10 cellular contexts compared by ENCODE assay signal in genomic region chr22:43884600-43885318, GRCh38. TPM values are rescaled to one million over a fixed set of nuclear protein-coding genes. Genes with fewer than 3 reads are reported as not detected.
DNase-seq lines count a peak whose midpoint lies in the region; ATAC-seq, FAIRE-seq and TF ChIP-seq lines count a peak whose summit lies in the region.
"Had no signal": no experiment of that assay in that cellular context is flagged by ENCODE, and none has a peak within 500 bp of the region (broad histone marks: within the 10 kb centered on the region; RNA-seq: fewer than 3 reads in every experiment).

No MANE protein-coding gene starts in this region.

- no peak overlapping the region for H3K27ac Mint-ChIP-seq in endodermal cell
- H3K27ac Mint-ChIP-seq in natural killer cell treated with Interleukin-12 subunit alpha and Interleukin-12 subunit beta and Interleukin-15 and Interleukin-18, amount 100 ng/mL, for 72 hours = no peak overlapping the region

- no peak overlapping the region for H3K4me3 Mint-ChIP-seq in endodermal cell
- peak overlapping the region; percentile 57 for H3K4me3 Mint-ChIP-seq in natural killer cell treated with Interleukin-12 subunit alpha and Interleukin-12 subunit beta and Interleukin-15 and Interleukin-18, amount 100 ng/mL, for 72 hours
- H3K4me3 Mint-ChIP-seq: activated naive CD4-positive, alpha-beta T cell treated with anti-CD3 and anti-CD28 coated beads, Interleukin-2, amount 50 U/mL, for 24 hours had no signal

- CTCF ChIA-PET in HEK293 (lab: Yijun Ruan, JAX) = interaction anchor here (0.6 to 4.6 kb wide), 48 partner anchors 9 to 947 kb away, joined by 3 to 109 read pairs (median 4); partner anchors contain the start of gene PNPLA3

- TF ChIP-seq CTCF in HEK293 (tag by site-specific recombination; IDR thresholded peaks at IDR 0.05) (peak; percentile 66), endodermal cell (conservative IDR thresholded peaks at IDR 0.05) (peak; percentile 94)

- DNase-seq in DMS 273 (lab: John Stamatoyannopoulos, UW; ENCODE audit: unreplicated experiment) (peak; percentile 84), DMS 273 treated with DMSO at 0.1 percent for 48 hours (lab: John Stamatoyannopoulos, UW) (no peak), NCI-H1694 (lab: John Stamatoyannopoulos, UW) (peak; percentile 40), endodermal cell (peak; percentile 95), urothelium cell line (ENCODE audit: low spot score) (peak; percentile 75)
- DNase-seq in activated CD4-positive, alpha-beta T cell treated with anti-CD3 and anti-CD28 coated beads, Interleukin-2, amount 50 U/mL, for 4 hours = peak; percentile 19 to 24
- DNase-seq in natural killer cell treated with Interleukin-12 subunit alpha and Interleukin-12 subunit beta and Interleukin-15 and Interleukin-18, amount 100 ng/mL, for 72 hours (ENCODE audit: low spot score) = no peak

- H3K9ac ChIP-seq in endodermal cell (ENCODE audit: extremely low read depth, low read length, poor library complexity, severe bottlenecking) = no peak overlapping the region

- no peaks in the 10 kb centered on the region for H3K9me3 ChIP-seq in HEK293 (ENCODE audit: control insufficient read depth, insufficient read depth, low read depth, low read length)
- H3K9me3 ChIP-seq in endodermal cell (ENCODE audit: control insufficient read depth, low read length) = no peaks in the 10 kb centered on the region

- no peak overlapping the region for H3K4me3 ChIP-seq in HEK293 (ENCODE audit: low read depth, low read length)
- no peak overlapping the region for H3K4me3 ChIP-seq in endodermal cell (ENCODE audit: low read length)

- peak; percentile 30 for FAIRE-seq in urothelium cell line (lab: Jason Lieb, UNC)
- FAIRE-seq: A204.1 had no signal

- peaks cover 2% of the 10 kb centered on the region for H3K27me3 ChIP-seq in endodermal cell (ENCODE audit: control insufficient read depth, insufficient read depth, low read length, poor library complexity, severe bottlenecking)

- H3K27me3 Mint-ChIP-seq in endodermal cell (ENCODE audit: insufficient read depth) = peaks cover under 1% of the 10 kb centered on the region
- peaks cover 20 to 35% of the 10 kb centered on the region in 2 donors for H3K27me3 Mint-ChIP-seq in natural killer cell treated with Interleukin-12 subunit alpha and Interleukin-12 subunit beta and Interleukin-15 and Interleukin-18, amount 100 ng/mL, for 72 hours

- H3K4me1 ChIP-seq in HEK293 (ENCODE audit: control insufficient read depth, insufficient read depth, low read length) = no peaks in the 10 kb centered on the region
- H3K4me1 ChIP-seq in endodermal cell (ENCODE audit: control insufficient read depth, insufficient read depth, low read length) = no peaks in the 10 kb centered on the region

- H3K9me3 Mint-ChIP-seq in endodermal cell = no peaks in the 10 kb centered on the region
- no peaks in the 10 kb centered on the region for H3K9me3 Mint-ChIP-seq in natural killer cell treated with Interleukin-12 subunit alpha and Interleukin-12 subunit beta and Interleukin-15 and Interleukin-18, amount 100 ng/mL, for 72 hours
- H3K9me3 Mint-ChIP-seq: activated naive CD4-positive, alpha-beta T cell treated with anti-CD3 and anti-CD28 coated beads, Interleukin-2, amount 50 U/mL, for 24 hours had no signal

- POLR2A ChIA-PET in HEK293 (lab: Yijun Ruan, JAX) = interaction anchor here (0.6 to 0.8 kb wide), 3 partner anchors 16 to 93 kb away, joined by 3 to 5 read pairs (median 5); no protein-coding TSS in a partner anchor

- ATAC-seq in natural killer cell treated with Interleukin-12 subunit alpha and Interleukin-12 subunit beta and Interleukin-15 and Interleukin-18, amount 100 ng/mL, for 72 hours = peak; percentile 54 to 74

- H3K36me3 ChIP-seq in HEK293 (ENCODE audit: control insufficient read depth in 2 of 2, insufficient read depth in 1 of 2, low read length in 2 of 2) (no peaks in the 10 kb centered on the region), endodermal cell (ENCODE audit: control insufficient read depth, insufficient read depth, low read length) (no peaks in the 10 kb centered on the region)

- no peaks in the 10 kb centered on the region for H3K36me3 Mint-ChIP-seq in endodermal cell (ENCODE audit: low read depth)
- H3K36me3 Mint-ChIP-seq in natural killer cell treated with Interleukin-12 subunit alpha and Interleukin-12 subunit beta and Interleukin-15 and Interleukin-18, amount 100 ng/mL, for 72 hours = no peaks in the 10 kb centered on the region
- H3K36me3 Mint-ChIP-seq: activated naive CD4-positive, alpha-beta T cell treated with anti-CD3 and anti-CD28 coated beads, Interleukin-2, amount 50 U/mL, for 24 hours had no signal

- H3K4me1 Mint-ChIP-seq in endodermal cell = peaks cover 1% of the 10 kb centered on the region
- H3K4me1 Mint-ChIP-seq in natural killer cell treated with Interleukin-12 subunit alpha and Interleukin-12 subunit beta and Interleukin-15 and Interleukin-18, amount 100 ng/mL, for 72 hours (ENCODE audit: low read depth in 2 of 2) = peaks cover 15 to 25% of the 10 kb centered on the region in 2 donors
- H3K4me1 Mint-ChIP-seq: activated naive CD4-positive, alpha-beta T cell treated with anti-CD3 and anti-CD28 coated beads, Interleukin-2, amount 50 U/mL, for 24 hours had no signal

- WGBS in endodermal cell (ENCODE audit: insufficient coverage in 1 of 2, insufficient read length in 1 of 2), 2 experiments = 49 to 89% methylated on average over 5 to 18 of the region's 18 CpGs

- H3K27ac ChIP-seq in HEK293 (ENCODE audit: extremely low read depth, low read depth, low read length) (no peak overlapping the region), endodermal cell (ENCODE audit: low read depth, low read length) (no peak overlapping the region)

TF ChIP-seq in HEK293, 187 proteins besides CTCF, POLR2A, EP300 and RAD21 (continues in another document):
- no peak for TF ChIP-seq ZNF26 (tag by site-specific recombination; IDR thresholded peaks at IDR 0.05)
- TF ChIP-seq ZNF654 (tag by site-specific recombination; IDR thresholded peaks at IDR 0.05; ENCODE audit: low read depth) = peak; percentile 55
- TF ChIP-seq PRDM4 (tag by site-specific recombination; IDR thresholded peaks at IDR 0.05) = no peak
- 0 out of 2 replicates have a peak, but pooled peaks have one; percentile 32 for TF ChIP-seq KLF9 (tag by site-specific recombination; IDR thresholded peaks at IDR 0.05; ENCODE audit: low read depth)
- no peak for TF ChIP-seq ZNF140 (tag by site-specific recombination; IDR thresholded peaks at IDR 0.05)
- no peak for TF ChIP-seq SP2 (tag by site-specific recombination; IDR thresholded peaks at IDR 0.05)
- TF ChIP-seq IKZF3 (tag by site-specific recombination; IDR thresholded peaks at IDR 0.05) = 0 out of 2 replicates have a peak, but pooled peaks have one; percentile 42
- TF ChIP-seq ZNF707 (tag by site-specific recombination; IDR thresholded peaks at IDR 0.05) = no peak
- TF ChIP-seq ZFHX2 (tag by site-specific recombination; conservative IDR thresholded peaks at IDR 0.05) = no peak
- TF ChIP-seq ZNF10 (tag by site-specific recombination; IDR thresholded peaks at IDR 0.05) = no peak
- no peak for TF ChIP-seq ZFP37 (tag by site-specific recombination; IDR thresholded peaks at IDR 0.05)

RNA-seq across cellular contexts. Expression of gene PNPLA5, which starts 7.1 kb away (rescaled TPM):
- under 1 TPM; 0.68 to 0.73 TPM for total RNA-seq in endodermal cell
- polyA plus RNA-seq in endodermal cell (2013, experiment 1 of 2) = 0.11 TPM
- not detected for polyA plus RNA-seq in endodermal cell (2013, experiment 2 of 2)
- not detected for total RNA-seq in natural killer cell treated with Interleukin-12 subunit alpha and Interleukin-12 subunit beta and Interleukin-15 and Interleukin-18, amount 100 ng/mL, for 72 hours

RNA-seq across cellular contexts. Expression of gene SULT4A1, which starts 22.4 kb away (rescaled TPM):
- total RNA-seq in endodermal cell = 10 to 100 TPM; 11.4 to 12.7 TPM
- polyA plus RNA-seq in endodermal cell (2013, experiment 1 of 2) = 15.4 TPM
- 13.5 TPM for polyA plus RNA-seq in endodermal cell (2013, experiment 2 of 2)
- not detected for total RNA-seq in natural killer cell treated with Interleukin-12 subunit alpha and Interleukin-12 subunit beta and Interleukin-15 and Interleukin-18, amount 100 ng/mL, for 72 hours

RNA-seq across cellular contexts. Expression of gene PNPLA3, which starts 38.8 kb away (rescaled TPM):
- total RNA-seq in endodermal cell = 10 to 100 TPM; 48.1 to 52.6 TPM
- 30.0 TPM for polyA plus RNA-seq in endodermal cell (2013, experiment 1 of 2)
- polyA plus RNA-seq in endodermal cell (2013, experiment 2 of 2) = 34.4 TPM
- under 1 TPM; 0.14 to 0.47 TPM for total RNA-seq in natural killer cell treated with Interleukin-12 subunit alpha and Interleukin-12 subunit beta and Interleukin-15 and Interleukin-18, amount 100 ng/mL, for 72 hours

Comparison
In these comparisons a context has a peak if more than half of its experiments do, and no peak if none do; other contexts are left out.
1. DNase-seq: peak in DMS 273 (single experiment), NCI-H1694 (single experiment), activated CD4-positive, alpha-beta T cell treated with anti-CD3 and anti-CD28 coated beads, Interleukin-2, amount 50 U/mL, for 4 hours (2 of 2), endodermal cell (single experiment) and urothelium cell line (single experiment); none in DMS 273 treated with DMSO at 0.1 percent for 48 hours (single experiment) and natural killer cell treated with Interleukin-12 subunit alpha and Interleukin-12 subunit beta and Interleukin-15 and Interleukin-18, amount 100 ng/mL, for 72 hours (single experiment).
2. RNA of gene SULT4A1, which starts 22.4 kb away (total RNA-seq): 11.4 to 12.7 TPM in endodermal cell; not detected in natural killer cell treated with Interleukin-12 subunit alpha and Interleukin-12 subunit beta and Interleukin-15 and Interleukin-18, amount 100 ng/mL, for 72 hours; every median in the first group is over 10 times any median in the second.
3. RNA of gene PNPLA3, which starts 38.8 kb away (total RNA-seq): 48.1 to 52.6 TPM in endodermal cell; 0.14 to 0.47 TPM in natural killer cell treated with Interleukin-12 subunit alpha and Interleukin-12 subunit beta and Interleukin-15 and Interleukin-18, amount 100 ng/mL, for 72 hours; every median in the first group is over 10 times any median in the second.